Comparison of ENCODE assay signal across 13 cellular contexts in genomic region chr6:12403201-12403826, GRCh38.
A peak's percentile ranks its signal among the peaks of the same experiment; 100 is the strongest.
DNase-seq lines count a peak whose midpoint lies in the region; ATAC-seq, FAIRE-seq and TF ChIP-seq lines count a peak whose summit lies in the region.
"Had no signal": no experiment of that assay in that cellular context is flagged by ENCODE, and none has a peak within 500 bp of the region (broad histone marks: within the 10 kb centered on the region; RNA-seq: fewer than 3 reads in every experiment).

No MANE protein-coding gene starts in this region.

- no peaks in the 10 kb centered on the region for H3K9me1 ChIP-seq in keratinocyte (ENCODE audit: control insufficient read depth, extremely low read depth, insufficient read depth, low read length)

- peak; percentile 94 for FAIRE-seq in keratinocyte (lab: Jason Lieb, UNC)
- FAIRE-seq: colon had no signal

- no peak for ATAC-seq in HG02973 (IDR thresholded peaks at IDR 0.05; ENCODE audit: unreplicated experiment)

- H3K27me3 ChIP-seq in keratinocyte (ENCODE audit: control insufficient read depth, extremely low read depth, insufficient read depth, low read length): no peaks in the 10 kb centered on the region

- H3K79me2 ChIP-seq in keratinocyte (ENCODE audit: control insufficient read depth, insufficient read depth, low read length): no peaks in the 10 kb centered on the region

- peak overlapping the region; percentile 14 for H2AFZ ChIP-seq in keratinocyte (ENCODE audit: control insufficient read depth, low read length)

- peak; percentile 29 for DNase-seq in 8988T
- peak; percentile 49 for DNase-seq in HS-27A (ENCODE audit: low read depth)
- peak; percentile 47 for DNase-seq in astrocyte of the spinal cord (ENCODE audit: low read depth, low spot score)
- DNase-seq in keratinocyte (ENCODE audit: low read depth, low spot score): no peak
- no peak for DNase-seq in SHP77 (lab: John Stamatoyannopoulos, UW)
- no peak for DNase-seq in ecto neural progenitor cell (ENCODE audit: low spot score)
- no peak for DNase-seq in cerebellum (ENCODE audit: low spot score)
- DNase-seq: activated B cell treated with CpG ODN at 0.5 μM for 24 hours, NCI-H345, substantia nigra had no signal

- H3K4me3 ChIP-seq in astrocyte of the spinal cord (ENCODE audit: low read depth, low read length): no peak overlapping the region
- no peak overlapping the region for H3K4me3 ChIP-seq in keratinocyte (ENCODE audit: control insufficient read depth in 2 of 3, extremely low read depth in 1 of 3, insufficient read depth in 2 of 3, low read depth in 1 of 3, low read length in 3 of 3)
- H3K4me3 ChIP-seq: prostate gland had no signal

- H3K4me2 ChIP-seq in keratinocyte (ENCODE audit: control insufficient read depth, extremely low read depth, insufficient read depth, low read depth, low read length): peak overlapping the region; percentile 2

- H3K9ac ChIP-seq in keratinocyte (ENCODE audit: control insufficient read depth, extremely low read depth, insufficient read depth, low read length): no peak overlapping the region

- no peaks in the 10 kb centered on the region for H3K9me3 ChIP-seq in keratinocyte (ENCODE audit: control insufficient read depth, low read depth, low read length)
- H3K9me3 ChIP-seq: prostate gland had no signal

- no peak overlapping the region for H3K27ac ChIP-seq in keratinocyte (ENCODE audit: control insufficient read depth, insufficient read depth, low read length)
- H3K27ac ChIP-seq: prostate gland had no signal

- no peaks in the 10 kb centered on the region for H4K20me1 ChIP-seq in keratinocyte (ENCODE audit: control insufficient read depth, extremely low read depth, insufficient read depth, low read length)

- TF ChIP-seq CTCF in astrocyte of the spinal cord (IDR thresholded peaks at IDR 0.05; ENCODE audit: low read depth, low read length) (no peak), keratinocyte (optimal IDR thresholded peaks at IDR 0.05 in 1 of 3, IDR thresholded peaks at IDR 0.05 in 1 of 3, conservative IDR thresholded peaks at IDR 0.05 in 1 of 3; ENCODE audit: extremely low read depth in 1 of 3, insufficient read depth in 2 of 3, low read length in 3 of 3) (no peak)

- dilution Hi-C loops in keratinocyte (cut with MboI; ENCODE audit: extremely low pct_ligation_motif_present, low sequenced_read_pairs): no loop called here

- in situ Hi-C loops in astrocyte of the spinal cord (cut with HindIII; ENCODE audit: low sequenced_read_pairs): no loop called here

- peaks cover 14% of the 10 kb centered on the region for H3K4me1 ChIP-seq in keratinocyte (ENCODE audit: control insufficient read depth, extremely low read depth, insufficient read depth, low read length)
- H3K4me1 ChIP-seq: prostate gland had no signal

- H3K36me3 ChIP-seq in keratinocyte (ENCODE audit: control insufficient read depth in 2 of 2, extremely low read depth in 1 of 2, insufficient read depth in 2 of 2, low read length in 2 of 2): no peaks in the 10 kb centered on the region
- H3K36me3 ChIP-seq: prostate gland had no signal

Comparison
In these comparisons a context has a peak if more than half of its experiments do, and no peak if none do; other contexts are left out.
1. DNase-seq: peak in 8988T (single experiment), HS-27A (single experiment) and astrocyte of the spinal cord (single experiment); none in keratinocyte (single experiment), SHP77 (0 of 2), ecto neural progenitor cell (single experiment) and cerebellum (single experiment).